2 cellular contexts compared by ENCODE assay signal in the genomic region with DNA sequence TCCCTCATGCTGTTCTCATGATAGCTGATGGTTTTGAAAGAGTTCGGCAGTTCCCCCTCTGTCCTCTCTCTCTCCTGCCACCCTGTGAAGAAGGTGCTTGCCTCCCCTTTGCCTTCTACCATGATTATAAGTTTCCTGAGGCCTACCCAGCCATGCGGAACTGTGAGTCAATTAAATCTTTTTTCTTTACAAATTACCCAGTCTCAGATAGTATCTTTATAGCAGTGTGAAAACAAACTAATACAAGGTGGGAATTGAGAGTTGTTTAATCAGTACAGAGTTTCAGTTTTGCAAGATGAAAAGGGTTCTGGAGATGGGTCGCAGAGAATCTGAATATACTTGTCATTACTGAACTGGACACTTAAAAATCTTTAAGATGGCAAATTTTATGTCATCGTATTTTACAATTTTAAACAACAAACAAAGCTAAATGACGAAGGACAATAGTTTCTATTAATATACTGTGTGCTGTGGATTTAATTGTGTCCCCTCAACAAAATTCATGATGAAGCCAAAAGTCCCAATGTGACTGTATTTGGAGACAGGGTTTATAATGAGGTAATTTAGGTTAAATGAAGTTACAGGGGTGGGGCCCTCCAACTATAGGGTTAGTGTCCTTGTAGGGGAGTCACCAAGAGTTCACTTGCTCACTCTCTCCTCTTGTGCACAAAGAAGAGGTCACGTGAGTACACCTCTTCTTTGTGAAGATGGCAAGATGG.
TF ChIP-seq lines count a peak whose summit lies in the region.

No MANE protein-coding gene starts in this region.

TF ChIP-seq in GM12891, 5 proteins besides CTCF, POLR2A, EP300 and RAD21:
- TF ChIP-seq POU2F2 (IDR thresholded peaks at IDR 0.05; ENCODE audit: low read depth, low read length) (no peak), SPI1 (IDR thresholded peaks at IDR 0.05; ENCODE audit: low read depth, low read length) (no peak), TAF1 (IDR thresholded peaks at IDR 0.05; ENCODE audit: low read depth, low read length) (no peak), PAX5 (IDR thresholded peaks at IDR 0.05; ENCODE audit: insufficient read depth, low read length, severe bottlenecking) (peak; percentile 23)

TF ChIP-seq in GM12878, 131 proteins besides CTCF, POLR2A, EP300 and RAD21:
- peak; percentile 68; the same call in 1 of the 2 replicates for TF ChIP-seq PAX5 (IDR thresholded peaks at IDR 0.05; ENCODE audit: borderline replicate concordance, low read depth, low read length)
- no peak for TF ChIP-seq RBBP5 (conservative IDR thresholded peaks at IDR 0.05)
- no peak for TF ChIP-seq SMC3 (IDR thresholded peaks at IDR 0.05; ENCODE audit: borderline replicate concordance, low read length)
- TF ChIP-seq, protein P1, sequence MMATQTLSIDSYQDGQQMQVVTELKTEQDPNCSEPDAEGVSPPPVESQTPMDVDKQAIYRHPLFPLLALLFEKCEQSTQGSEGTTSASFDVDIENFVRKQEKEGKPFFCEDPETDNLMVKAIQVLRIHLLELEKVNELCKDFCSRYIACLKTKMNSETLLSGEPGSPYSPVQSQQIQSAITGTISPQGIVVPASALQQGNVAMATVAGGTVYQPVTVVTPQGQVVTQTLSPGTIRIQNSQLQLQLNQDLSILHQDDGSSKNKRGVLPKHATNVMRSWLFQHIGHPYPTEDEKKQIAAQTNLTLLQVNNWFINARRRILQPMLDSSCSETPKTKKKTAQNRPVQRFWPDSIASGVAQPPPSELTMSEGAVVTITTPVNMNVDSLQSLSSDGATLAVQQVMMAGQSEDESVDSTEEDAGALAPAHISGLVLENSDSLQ (IDR thresholded peaks at IDR 0.05): no peak
- TF ChIP-seq RUNX3 (IDR thresholded peaks at IDR 0.05; ENCODE audit: low read length): no peak
- TF ChIP-seq NFYA (IDR thresholded peaks at IDR 0.05; ENCODE audit: borderline replicate concordance, low read depth, low read length): no peak
- TF ChIP-seq CREB1 (IDR thresholded peaks at IDR 0.05; ENCODE audit: low read depth): no peak
- TF ChIP-seq POU2F2 (IDR thresholded peaks at IDR 0.05; ENCODE audit: borderline replicate concordance, low read depth, low read length): no peak
- peak; percentile 17; the same call in 1 of the 2 replicates for TF ChIP-seq BCL11A (IDR thresholded peaks at IDR 0.05; ENCODE audit: low read depth, low read length)
- TF ChIP-seq NFIC (IDR thresholded peaks at IDR 0.05; ENCODE audit: low read depth, low read length): no peak
- TF ChIP-seq CBX3 (IDR thresholded peaks at IDR 0.05; ENCODE audit: borderline replicate concordance, low read depth): no peak
- no peak for TF ChIP-seq DPF2 (IDR thresholded peaks at IDR 0.05)
- TF ChIP-seq ZSCAN29 (IDR thresholded peaks at IDR 0.05): no peak
- no peak for TF ChIP-seq GATAD2B (conservative IDR thresholded peaks at IDR 0.05; ENCODE audit: low read depth)
- TF ChIP-seq JUND (IDR thresholded peaks at IDR 0.05; ENCODE audit: low read depth, low read length): no peak
- no peak for TF ChIP-seq HDAC2 (IDR thresholded peaks at IDR 0.05)
- no peak for TF ChIP-seq CEBPZ (IDR thresholded peaks at IDR 0.05; ENCODE audit: low read depth, low read length)
- TF ChIP-seq IKZF2 (IDR thresholded peaks at IDR 0.05): no peak
- peak; percentile 76; the same call in 1 of the 2 replicates for TF ChIP-seq MTA2 (IDR thresholded peaks at IDR 0.05; ENCODE audit: low read depth)
- no peak for TF ChIP-seq ASH2L (IDR thresholded peaks at IDR 0.05; ENCODE audit: borderline replicate concordance, low read depth)
